In the genomic region with DNA sequence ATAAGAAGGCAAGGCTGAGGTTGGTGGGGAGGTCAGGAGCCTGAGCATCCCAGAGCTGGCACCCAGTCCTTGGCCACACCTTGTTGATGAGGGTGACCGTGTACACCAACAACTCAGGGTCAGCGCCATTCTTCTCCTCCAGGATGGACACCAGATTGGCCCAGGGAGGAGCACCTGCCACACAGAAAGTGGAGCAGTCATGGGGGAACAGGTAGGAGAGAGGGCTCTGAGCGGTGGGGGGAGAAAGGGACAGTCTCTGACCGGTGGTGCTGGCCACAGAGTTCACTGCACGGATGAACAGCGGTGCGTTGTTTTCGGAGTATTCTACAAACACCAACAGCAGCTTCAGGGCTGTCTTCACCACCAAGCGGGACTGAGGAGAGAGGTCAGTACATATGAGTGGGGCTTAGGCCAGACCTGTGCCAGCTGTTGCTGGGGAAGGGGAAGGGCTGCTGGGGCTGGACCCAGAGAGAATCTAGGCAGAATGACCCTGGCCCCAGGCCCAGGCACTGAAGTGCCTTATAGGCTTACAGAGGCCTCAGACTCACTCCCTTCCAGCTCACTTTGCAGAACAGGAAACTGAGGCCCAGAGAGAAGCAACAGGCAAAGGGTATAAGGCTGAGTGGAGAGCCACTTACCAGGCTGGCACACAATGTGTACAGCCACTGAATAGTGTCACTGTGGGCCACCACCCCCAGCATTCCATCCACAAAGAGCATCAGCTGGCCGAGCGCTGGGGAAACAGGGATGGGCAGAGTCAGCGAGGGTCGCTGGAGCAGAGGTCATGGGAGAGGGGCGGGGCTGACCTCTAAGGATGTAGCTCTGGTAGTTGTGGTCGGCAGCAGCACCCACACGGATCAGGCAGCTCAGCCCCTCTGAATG, we compare ENCODE assay signal across 19 cellular contexts. TPM values are rescaled to one million over a fixed set of nuclear protein-coding genes. Genes with fewer than 3 reads are reported as not detected.
DNase-seq lines count a peak whose midpoint lies in the region; ATAC-seq, FAIRE-seq and TF ChIP-seq lines count a peak whose summit lies in the region.
"Had no signal": no experiment of that assay in that cellular context is flagged by ENCODE, and none has a peak within 500 bp of the region (broad histone marks: within the 10 kb centered on the region; RNA-seq: fewer than 3 reads in every experiment).

No MANE protein-coding gene starts in this region.

- H3K27me3 Mint-ChIP-seq in WTC11 (ENCODE audit: low read depth) = no peaks in the 10 kb centered on the region
- H3K27me3 Mint-ChIP-seq: CD4-positive, CD25-positive, alpha-beta regulatory T cell had no signal

- H3K9ac ChIP-seq in kidney (ENCODE audit: low read length in 2 of 2) = no peak overlapping the region

- H3K4me1 ChIP-seq in heart right ventricle (peaks cover 23 to 34% (median 28%) of the 10 kb centered on the region in 9 donors), kidney (ENCODE audit: control insufficient read depth in 1 of 2, insufficient read depth in 1 of 2, low read depth in 1 of 2, low read length in 2 of 2) (peaks cover 0 to 16% of the 10 kb centered on the region in 2 donors), upper lobe of right lung (peaks cover 33% of the 10 kb centered on the region)

- peak overlapping the region; percentile 78; the same call in 1 of the 2 replicates for H3K27ac Mint-ChIP-seq in WTC11

- H3K36me3 Mint-ChIP-seq in WTC11 = peaks cover 29% of the 10 kb centered on the region

- ATAC-seq in left ventricle myocardium superior = no peak
- ATAC-seq in heart right ventricle = no peak
- ATAC-seq in WTC11 = no peak
- ATAC-seq in upper lobe of right lung = no peak
- ATAC-seq in GM21825 (IDR thresholded peaks at IDR 0.05; ENCODE audit: unreplicated experiment) = no peak
- ATAC-seq in GM21737 (IDR thresholded peaks at IDR 0.05; ENCODE audit: unreplicated experiment) = no peak
- ATAC-seq: left colon had no signal

- no peak for TF ChIP-seq CTCF in heart right ventricle (IDR thresholded peaks at IDR 0.05)
- no peak for TF ChIP-seq CTCF in WTC11 (IDR thresholded peaks at IDR 0.05)
- TF ChIP-seq CTCF in kidney (IDR thresholded peaks at IDR 0.05; ENCODE audit: borderline replicate concordance, extremely low read depth, insufficient read depth) = no peak
- no peak for TF ChIP-seq CTCF in upper lobe of right lung (IDR thresholded peaks at IDR 0.05)

- DNase-seq in left ventricle myocardium superior = peak; percentile 17
- no peak for DNase-seq in heart right ventricle
- no peak for DNase-seq in WTC11 (ENCODE audit: low spot score)
- DNase-seq in kidney = peak; percentile 61
- DNase-seq in upper lobe of right lung = peak; percentile 57
- no peak for DNase-seq in NCI-H2029 treated with DMSO at 0.1 percent for 48 hours (lab: John Stamatoyannopoulos, UW)
- DNase-seq: activated CD4-positive, alpha-beta T cell treated with anti-CD3 and anti-CD28 coated beads, Interleukin-2, amount 50 U/mL, for 48 hours; brain microvascular endothelial cell; CD4-positive, CD25-positive, alpha-beta regulatory T cell; cortex of kidney; midbrain; NCI-H1417 treated with DMSO at 0.1 percent for 48 hours; NCI-H526 treated with DMSO at 0.1 percent for 48 hours; SHP77 treated with DMSO at 0.1 percent for 48 hours; stimulated activated CD4-positive, alpha-beta T cell treated with anti-CD3 and anti-CD28 coated beads, Interleukin-12 subunit alpha, Interleukin-12 subunit beta, amount 100 ng/mL, for 4 hours had no signal

- 83 to 84% methylated on average over 16 of the region's 16 CpGs for WGBS in heart right ventricle, 2 donors

- FAIRE-seq in kidney (lab: Jason Lieb, UNC) = no peak

- H3K4me1 Mint-ChIP-seq in WTC11 = peaks cover 21% of the 10 kb centered on the region

- intact Hi-C loops in left ventricle myocardium superior (cut with micrococcal nuclease) = no loop called here
- intact Hi-C loops in heart right ventricle (cut with DNase I) = no loop called here
- intact Hi-C loops in kidney (cut with DNase I) = no loop called here
- intact Hi-C loops in upper lobe of right lung (cut with DNase I) = no loop called here

- no peaks in the 10 kb centered on the region for H3K9me3 Mint-ChIP-seq in WTC11

- POLR2A ChIA-PET in WTC11 (lab: Charles Lee) = interaction anchor here (1.4 to 3.4 kb wide), 3 partner anchors 9 to 10 kb away, joined by 4 to 26 read pairs (median 25); a partner anchor contains a TSS

- no peaks in the 10 kb centered on the region for H3K9me3 ChIP-seq in heart right ventricle
- H3K9me3 ChIP-seq in kidney (ENCODE audit: control insufficient read depth in 1 of 2, low read length in 2 of 2) = no peaks in the 10 kb centered on the region
- H3K9me3 ChIP-seq in upper lobe of right lung = no peaks in the 10 kb centered on the region
- H3K9me3 ChIP-seq: thoracic aorta had no signal

- H3K4me3 ChIP-seq in heart right ventricle = no peak overlapping the region
- no peak overlapping the region for H3K4me3 ChIP-seq in kidney (ENCODE audit: low read length in 2 of 2)
- H3K4me3 ChIP-seq in upper lobe of right lung = no peak overlapping the region
- H3K4me3 ChIP-seq: thoracic aorta had no signal

- no peaks in the 10 kb centered on the region for H3K27me3 ChIP-seq in heart right ventricle
- H3K27me3 ChIP-seq in upper lobe of right lung = no peaks in the 10 kb centered on the region
- H3K27me3 ChIP-seq: brain microvascular endothelial cell had no signal

- H3K27ac ChIP-seq in heart right ventricle (no peak overlapping the region), kidney (ENCODE audit: low read depth in 2 of 2, low read length in 2 of 2) (no peak overlapping the region), upper lobe of right lung (no peak overlapping the region)
- H3K27ac ChIP-seq: brain microvascular endothelial cell, thoracic aorta had no signal

- CTCF ChIA-PET in WTC11 (lab: Charles Lee) = interaction anchor here (1.0 to 2.4 kb wide), 10 partner anchors 9 to 277 kb away, joined by 4 to 41 read pairs (median 10); a partner anchor contains a TSS

- peaks cover 0 to 84% (median 53%) of the 10 kb centered on the region in 9 donors for H3K36me3 ChIP-seq in heart right ventricle
- peaks cover 19 to 33% of the 10 kb centered on the region in 2 donors for H3K36me3 ChIP-seq in kidney (ENCODE audit: control insufficient read depth in 1 of 2, insufficient read depth in 2 of 2, low read length in 2 of 2)
- peaks cover 73% of the 10 kb centered on the region for H3K36me3 ChIP-seq in upper lobe of right lung

- H3K4me3 Mint-ChIP-seq in WTC11 = no peak overlapping the region; the same call in 1 of the 2 replicates
- H3K4me3 Mint-ChIP-seq: CD4-positive, CD25-positive, alpha-beta regulatory T cell had no signal

TF ChIP-seq in WTC11, 78 proteins besides CTCF, POLR2A, EP300 and RAD21 (continues in another document):
- TF ChIP-seq, protein P1, sequence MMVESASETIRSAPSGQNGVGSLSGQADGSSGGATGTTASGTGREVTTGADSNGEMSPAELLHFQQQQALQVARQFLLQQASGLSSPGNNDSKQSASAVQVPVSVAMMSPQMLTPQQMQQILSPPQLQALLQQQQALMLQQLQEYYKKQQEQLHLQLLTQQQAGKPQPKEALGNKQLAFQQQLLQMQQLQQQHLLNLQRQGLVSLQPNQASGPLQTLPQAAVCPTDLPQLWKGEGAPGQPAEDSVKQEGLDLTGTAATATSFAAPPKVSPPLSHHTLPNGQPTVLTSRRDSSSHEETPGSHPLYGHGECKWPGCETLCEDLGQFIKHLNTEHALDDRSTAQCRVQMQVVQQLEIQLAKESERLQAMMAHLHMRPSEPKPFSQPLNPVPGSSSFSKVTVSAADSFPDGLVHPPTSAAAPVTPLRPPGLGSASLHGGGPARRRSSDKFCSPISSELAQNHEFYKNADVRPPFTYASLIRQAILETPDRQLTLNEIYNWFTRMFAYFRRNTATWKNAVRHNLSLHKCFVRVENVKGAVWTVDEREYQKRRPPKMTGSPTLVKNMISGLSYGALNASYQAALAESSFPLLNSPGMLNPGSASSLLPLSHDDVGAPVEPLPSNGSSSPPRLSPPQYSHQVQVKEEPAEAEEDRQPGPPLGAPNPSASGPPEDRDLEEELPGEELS (CRISPR knock-in tag; IDR thresholded peaks at IDR 0.05) = no peak

RNA-seq across cellular contexts. Expression of a gene that starts 9.6 kb away (rescaled TPM):
- total RNA-seq in left ventricle myocardium superior (14.5 TPM), heart right ventricle (10 to 100 TPM; 11.6 to 26.2 (median 19.1) TPM), WTC11 (2021) (68.9 to 81.3 TPM (median 71.5 TPM) in 3 replicates), kidney (30.4 TPM), upper lobe of right lung (94.9 TPM)
- polyA plus RNA-seq in heart right ventricle (10 to 100 TPM; 16.6 to 71.1 TPM), kidney (ENCODE audit: insufficient read depth, low read depth, low replicate concordance) (21.0 TPM)

RNA-seq across cellular contexts. Expression of a gene that starts 10.7 kb away (rescaled TPM):
- 11.7 TPM for total RNA-seq in left ventricle myocardium superior
- 10 to 100 TPM in 6 of 10 donors, 1 to 10 TPM in 4; 7.6 to 22.1 (median 11.7) TPM for total RNA-seq in heart right ventricle
- 10 to 100 TPM; 74.7 to 92.0 TPM for polyA plus RNA-seq in heart right ventricle
- total RNA-seq in WTC11 (2021) = 37.4 to 48.4 TPM (median 43.1 TPM) in 3 replicates
- total RNA-seq in kidney = 47.1 TPM
- polyA plus RNA-seq in kidney (ENCODE audit: insufficient read depth, low read depth, low replicate concordance) = 145 TPM
- total RNA-seq in upper lobe of right lung = 39.3 TPM

RNA-seq across cellular contexts. Expression of a gene that starts 11.1 kb away (rescaled TPM):
- 1.2 TPM for total RNA-seq in left ventricle myocardium superior
- total RNA-seq in heart right ventricle = 1 to 10 TPM in 6 of 10 donors, under 1 TPM in 4; 0.71 to 2.4 (median 1.0) TPM
- 1 to 10 TPM in 1 of 2 donors, under 1 TPM in 1; 0.26 to 1.5 TPM for polyA plus RNA-seq in heart right ventricle
- total RNA-seq in WTC11 (2021) = 10.3 to 14.4 TPM (median 12.9 TPM) in 3 replicates
- total RNA-seq in kidney = 1.1 TPM
- 0.92 TPM for polyA plus RNA-seq in kidney (ENCODE audit: insufficient read depth, low read depth, low replicate concordance)
- total RNA-seq in upper lobe of right lung = 2.4 TPM
- polyA plus RNA-seq: CD4-positive, CD25-positive, alpha-beta regulatory T cell had no signal

RNA-seq across cellular contexts. Expression of a gene that starts 38.7 kb away (rescaled TPM):
- total RNA-seq in left ventricle myocardium superior (0.79 TPM), heart right ventricle (1 to 10 TPM in 1 of 10 donors, under 1 TPM in 9; 0.19 to 1.1 (median 0.42) TPM), WTC11 (2021) (13.6 to 15.6 TPM (median 15.3 TPM) in 3 replicates), kidney (24.2 TPM), upper lobe of right lung (17.5 TPM)
- polyA plus RNA-seq in heart right ventricle (1 to 10 TPM; 1.3 to 1.9 TPM), kidney (ENCODE audit: insufficient read depth, low read depth, low replicate concordance) (33.1 TPM)

RNA-seq across cellular contexts. Expression of a gene that starts 41.7 kb away (rescaled TPM):
- total RNA-seq in left ventricle myocardium superior = 1.5 TPM
- total RNA-seq in heart right ventricle = 1 to 10 TPM in 4 of 10 donors, under 1 TPM in 6; 0.25 to 2.5 (median 0.61) TPM
- polyA plus RNA-seq in heart right ventricle = 1 to 10 TPM; 1.3 to 2.9 TPM
- 5.9 to 16.7 TPM (median 15.0 TPM) in 3 replicates for total RNA-seq in WTC11 (2021)
- total RNA-seq in kidney = 10.1 TPM
- polyA plus RNA-seq in kidney (ENCODE audit: insufficient read depth, low read depth, low replicate concordance) = 2.6 TPM
- total RNA-seq in upper lobe of right lung = 16.2 TPM

Comparison
In these comparisons a context has a peak if more than half of its experiments do, and no peak if none do; other contexts are left out.
1. DNase-seq: peak in left ventricle myocardium superior (single experiment), kidney (single experiment) and upper lobe of right lung (single experiment); none in heart right ventricle (0 of 2), WTC11 (single experiment) and NCI-H2029 treated with DMSO at 0.1 percent for 48 hours (single experiment).